ENCODE assay signal across 17 cellular contexts in the genomic region with DNA sequence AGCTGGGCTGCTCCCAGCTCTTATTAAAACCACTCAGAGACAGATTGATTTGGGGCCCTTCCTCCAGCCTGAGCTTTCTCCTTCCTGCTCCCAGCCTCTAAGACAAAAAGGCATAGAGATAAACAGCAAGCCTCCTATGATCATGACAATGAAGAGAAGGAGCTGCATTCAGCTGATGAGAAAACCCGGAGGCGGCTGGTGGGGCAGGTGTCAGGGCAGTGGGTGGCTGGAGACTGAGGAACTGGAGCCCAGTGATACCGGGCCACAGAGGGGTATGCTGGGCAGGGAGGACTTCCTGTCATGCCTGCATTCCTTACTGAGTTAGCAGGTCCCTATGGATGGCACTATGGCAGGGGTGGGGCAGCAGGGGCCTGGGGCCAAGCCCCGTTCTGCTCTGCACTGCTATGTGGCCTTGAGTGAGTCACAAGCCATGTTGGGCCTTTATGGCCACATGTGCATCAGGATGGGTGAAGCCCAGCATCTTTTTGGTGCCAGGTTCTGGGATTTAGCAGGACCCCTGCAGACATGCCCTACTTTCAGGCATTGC. TPM values are rescaled to one million over a fixed set of nuclear protein-coding genes. Genes with fewer than 3 reads are reported as not detected.
"Had no signal": no experiment of that assay in that cellular context is flagged by ENCODE, and none has a peak within 500 bp of the region (broad histone marks: within the 10 kb centered on the region; RNA-seq: fewer than 3 reads in every experiment).

No MANE protein-coding gene starts in this region.

- H3K4me3 ChIP-seq: body of pancreas, thoracic aorta, upper lobe of left lung had no signal

- H3K9me3 ChIP-seq: body of pancreas, thoracic aorta, upper lobe of left lung had no signal

- H3K36me3 Mint-ChIP-seq: activated naive CD8-positive, alpha-beta T cell treated with anti-CD3 and anti-CD28 coated beads for 36 hours; stimulated activated naive B cell treated with anti-CD40 and anti-IgM and Interleukin-4, amounts not matched to agents 10 μg/mL and 1 μg/mL and 100 μg/mL, for 72 hours had no signal

- H3K4me1 Mint-ChIP-seq: activated naive CD8-positive, alpha-beta T cell treated with anti-CD3 and anti-CD28 coated beads for 36 hours had no signal

- H3K9me3 Mint-ChIP-seq: activated naive CD8-positive, alpha-beta T cell treated with anti-CD3 and anti-CD28 coated beads for 36 hours; stimulated activated naive B cell treated with anti-CD40 and anti-IgM and Interleukin-4, amounts not matched to agents 10 μg/mL and 1 μg/mL and 100 μg/mL, for 72 hours had no signal

- ATAC-seq: body of pancreas; left ventricle myocardium superior; stimulated activated naive B cell treated with anti-CD40 and anti-IgM and Interleukin-4, amounts not matched to agents 10 μg/mL and 1 μg/mL and 100 μg/mL, for 72 hours had no signal

- H3K27me3 Mint-ChIP-seq: activated naive CD8-positive, alpha-beta T cell treated with anti-CD3 and anti-CD28 coated beads for 36 hours had no signal

- H3K27me3 ChIP-seq: body of pancreas, upper lobe of left lung had no signal

- H3K27ac Mint-ChIP-seq: activated naive CD8-positive, alpha-beta T cell treated with anti-CD3 and anti-CD28 coated beads for 36 hours; stimulated activated naive B cell treated with anti-CD40 and anti-IgM and Interleukin-4, amounts not matched to agents 10 μg/mL and 1 μg/mL and 100 μg/mL, for 72 hours had no signal

- H3K4me3 Mint-ChIP-seq: activated naive CD8-positive, alpha-beta T cell treated with anti-CD3 and anti-CD28 coated beads for 36 hours; stimulated activated naive B cell treated with anti-CD40 and anti-IgM and Interleukin-4, amounts not matched to agents 10 μg/mL and 1 μg/mL and 100 μg/mL, for 72 hours had no signal

- DNase-seq: activated CD4-positive, alpha-beta T cell treated with anti-CD3 and anti-CD28 coated beads, Interleukin-2, amount 50 U/mL, for 1 hour; activated CD8-positive, alpha-beta memory T cell treated with anti-CD3 and anti-CD28 coated beads for 24 hours; activated CD8-positive, alpha-beta memory T cell treated with anti-CD3 and anti-CD28 coated beads, Interleukin-2, amount 50 U/mL, for 48 hours; activated gamma-delta T cell treated with Interleukin-2 at 50 U/mL for 16 hours; activated naive CD8-positive, alpha-beta T cell treated with anti-CD3 and anti-CD28 coated beads for 36 hours; body of pancreas; caudate nucleus; left ventricle myocardium superior; stimulated activated naive B cell treated with anti-CD40 and anti-IgM and Interleukin-4, amounts not matched to agents 10 μg/mL and 1 μg/mL and 100 μg/mL, for 72 hours; T1000; upper lobe of left lung had no signal

- H3K36me3 ChIP-seq: thoracic aorta, upper lobe of left lung had no signal

- H3K4me1 ChIP-seq: body of pancreas, parathyroid adenoma, upper lobe of left lung had no signal

- H3K27ac ChIP-seq: body of pancreas, parathyroid adenoma, thoracic aorta, upper lobe of left lung had no signal

RNA-seq across cellular contexts. Expression of gene PVALB, which starts 20.1 kb away (rescaled TPM):
- total RNA-seq: activated naive CD8-positive, alpha-beta T cell treated with anti-CD3 and anti-CD28 coated beads for 36 hours; body of pancreas; dermis microvascular lymphatic vessel endothelial cell; epithelial cell of proximal tubule; frontal cortex; left ventricle myocardium superior; T-helper 1 cell treated with Interleukin-12 subunit alpha and Interleukin-12 subunit beta and Interleukin-4 antibody, amounts not matched to agents 30 ng/mL and 1 ng/mL, for 36 hours; thoracic aorta had no signal
